Comparison of ENCODE assay signal across 1 cellular context in the genomic region with DNA sequence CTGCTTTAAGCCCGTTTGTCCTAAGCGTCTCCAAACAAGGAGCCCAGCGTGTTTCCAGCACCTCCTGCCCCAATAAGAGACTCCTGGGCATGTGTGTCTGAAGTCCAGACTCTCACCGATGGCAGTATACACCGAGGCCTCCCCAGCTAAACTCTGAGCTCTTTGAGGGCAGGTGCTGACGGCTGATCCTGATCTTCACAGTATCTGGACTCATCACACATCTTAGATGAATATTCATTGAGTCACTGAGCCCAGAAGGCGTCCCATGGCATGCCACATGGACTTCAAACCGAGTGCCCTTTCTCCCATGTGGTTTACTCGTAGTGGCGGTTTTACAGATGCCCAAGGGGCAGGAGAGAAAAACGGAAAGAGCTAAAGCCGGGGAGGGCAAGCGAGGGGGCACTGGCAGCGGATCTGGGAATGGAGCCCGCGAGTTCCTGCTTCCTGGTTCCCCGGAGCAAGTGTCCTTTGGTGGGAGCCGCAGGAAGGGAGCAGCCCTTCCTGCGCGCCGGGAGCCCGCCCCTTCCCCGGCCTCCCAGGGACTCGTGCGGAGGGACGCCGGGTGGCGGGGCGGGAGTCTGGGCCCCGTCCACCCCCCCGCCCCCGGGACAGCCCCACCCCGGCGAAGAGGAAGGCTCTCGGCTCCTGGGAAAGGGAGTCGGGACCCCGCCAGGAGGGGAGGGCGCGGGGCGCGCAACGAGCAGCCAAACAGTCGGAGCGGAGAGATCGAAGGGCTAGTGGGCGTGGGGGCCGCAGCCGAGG.
TF ChIP-seq lines count a peak whose summit lies in the region.

No MANE protein-coding gene starts in this region.

TF ChIP-seq in HepG2, 621 proteins besides CTCF, POLR2A, EP300 and RAD21 (continued from another document and continues in another):
- TF ChIP-seq GATA4 (IDR thresholded peaks at IDR 0.05; ENCODE audit: borderline replicate concordance, low read depth): 0 out of 2 replicates have a peak, but pooled peaks have one; percentile 20
- TF ChIP-seq, protein P1, sequence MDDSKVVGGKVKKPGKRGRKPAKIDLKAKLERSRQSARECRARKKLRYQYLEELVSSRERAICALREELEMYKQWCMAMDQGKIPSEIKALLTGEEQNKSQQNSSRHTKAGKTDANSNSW (CRISPR knock-in tag; IDR thresholded peaks at IDR 0.05; ENCODE audit: borderline replicate concordance): 0 out of 2 replicates have a peak, but pooled peaks have one; percentile 62
- TF ChIP-seq, protein P2, sequence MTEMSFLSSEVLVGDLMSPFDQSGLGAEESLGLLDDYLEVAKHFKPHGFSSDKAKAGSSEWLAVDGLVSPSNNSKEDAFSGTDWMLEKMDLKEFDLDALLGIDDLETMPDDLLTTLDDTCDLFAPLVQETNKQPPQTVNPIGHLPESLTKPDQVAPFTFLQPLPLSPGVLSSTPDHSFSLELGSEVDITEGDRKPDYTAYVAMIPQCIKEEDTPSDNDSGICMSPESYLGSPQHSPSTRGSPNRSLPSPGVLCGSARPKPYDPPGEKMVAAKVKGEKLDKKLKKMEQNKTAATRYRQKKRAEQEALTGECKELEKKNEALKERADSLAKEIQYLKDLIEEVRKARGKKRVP (CRISPR knock-in tag; IDR thresholded peaks at IDR 0.05): peak in 1 of 2 experiments; percentile 19; a peak in 1 of 4 replicates
- TF ChIP-seq, protein P3, sequence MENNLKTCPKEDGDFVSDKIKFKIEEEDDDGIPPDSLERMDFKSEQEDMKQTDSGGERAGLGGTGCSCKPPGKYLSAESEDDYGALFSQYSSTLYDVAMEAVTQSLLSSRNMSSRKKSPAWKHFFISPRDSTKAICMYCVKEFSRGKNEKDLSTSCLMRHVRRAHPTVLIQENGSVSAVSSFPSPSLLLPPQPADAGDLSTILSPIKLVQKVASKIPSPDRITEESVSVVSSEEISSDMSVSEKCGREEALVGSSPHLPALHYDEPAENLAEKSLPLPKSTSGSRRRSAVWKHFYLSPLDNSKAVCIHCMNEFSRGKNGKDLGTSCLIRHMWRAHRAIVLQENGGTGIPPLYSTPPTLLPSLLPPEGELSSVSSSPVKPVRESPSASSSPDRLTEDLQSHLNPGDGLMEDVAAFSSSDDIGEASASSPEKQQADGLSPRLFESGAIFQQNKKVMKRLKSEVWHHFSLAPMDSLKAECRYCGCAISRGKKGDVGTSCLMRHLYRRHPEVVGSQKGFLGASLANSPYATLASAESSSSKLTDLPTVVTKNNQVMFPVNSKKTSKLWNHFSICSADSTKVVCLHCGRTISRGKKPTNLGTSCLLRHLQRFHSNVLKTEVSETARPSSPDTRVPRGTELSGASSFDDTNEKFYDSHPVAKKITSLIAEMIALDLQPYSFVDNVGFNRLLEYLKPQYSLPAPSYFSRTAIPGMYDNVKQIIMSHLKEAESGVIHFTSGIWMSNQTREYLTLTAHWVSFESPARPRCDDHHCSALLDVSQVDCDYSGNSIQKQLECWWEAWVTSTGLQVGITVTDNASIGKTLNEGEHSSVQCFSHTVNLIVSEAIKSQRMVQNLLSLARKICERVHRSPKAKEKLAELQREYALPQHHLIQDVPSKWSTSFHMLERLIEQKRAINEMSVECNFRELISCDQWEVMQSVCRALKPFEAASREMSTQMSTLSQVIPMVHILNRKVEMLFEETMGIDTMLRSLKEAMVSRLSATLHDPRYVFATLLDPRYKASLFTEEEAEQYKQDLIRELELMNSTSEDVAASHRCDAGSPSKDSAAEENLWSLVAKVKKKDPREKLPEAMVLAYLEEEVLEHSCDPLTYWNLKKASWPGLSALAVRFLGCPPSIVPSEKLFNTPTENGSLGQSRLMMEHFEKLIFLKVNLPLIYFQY (CRISPR knock-in tag; IDR thresholded peaks at IDR 0.05; ENCODE audit: borderline replicate concordance): 0 out of 2 replicates have a peak, but pooled peaks have one; percentile 52
- TF ChIP-seq ZNF598 (CRISPR knock-in tag; IDR thresholded peaks at IDR 0.05; ENCODE audit: borderline replicate concordance): 0 out of 2 replicates have a peak, but pooled peaks have one; percentile 56
- TF ChIP-seq ASH2L (IDR thresholded peaks at IDR 0.05; ENCODE audit: insufficient read length, low read depth, low read length): peak; percentile 57
- TF ChIP-seq, protein P4, sequence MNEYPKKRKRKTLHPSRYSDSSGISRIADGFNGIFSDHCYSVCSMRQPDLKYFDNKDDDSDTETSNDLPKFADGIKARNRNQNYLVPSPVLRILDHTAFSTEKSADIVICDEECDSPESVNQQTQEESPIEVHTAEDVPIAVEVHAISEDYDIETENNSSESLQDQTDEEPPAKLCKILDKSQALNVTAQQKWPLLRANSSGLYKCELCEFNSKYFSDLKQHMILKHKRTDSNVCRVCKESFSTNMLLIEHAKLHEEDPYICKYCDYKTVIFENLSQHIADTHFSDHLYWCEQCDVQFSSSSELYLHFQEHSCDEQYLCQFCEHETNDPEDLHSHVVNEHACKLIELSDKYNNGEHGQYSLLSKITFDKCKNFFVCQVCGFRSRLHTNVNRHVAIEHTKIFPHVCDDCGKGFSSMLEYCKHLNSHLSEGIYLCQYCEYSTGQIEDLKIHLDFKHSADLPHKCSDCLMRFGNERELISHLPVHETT (CRISPR knock-in tag; conservative IDR thresholded peaks at IDR 0.05): 0 out of 2 replicates have a peak, but pooled peaks have one; percentile 37
- TF ChIP-seq SMAD1 (CRISPR knock-in tag; IDR thresholded peaks at IDR 0.05; ENCODE audit: borderline replicate concordance, low read depth): 0 out of 2 replicates have a peak, but pooled peaks have one; percentile 32
- TF ChIP-seq ELF3 (CRISPR knock-in tag; IDR thresholded peaks at IDR 0.05): peak; percentile 73
- TF ChIP-seq SOX13 (IDR thresholded peaks at IDR 0.05): no peak
- TF ChIP-seq SOX13 (CRISPR knock-in tag; conservative IDR thresholded peaks at IDR 0.05 in 1 of 2, IDR thresholded peaks at IDR 0.05 in 1 of 2): peak in 1 of 2 experiments; percentile 13; a peak in 1 of 4 replicates
- peak; percentile 94 for TF ChIP-seq HNRNPL (IDR thresholded peaks at IDR 0.05; ENCODE audit: low read depth, low read length)
- TF ChIP-seq ZNF781 (CRISPR knock-in tag; IDR thresholded peaks at IDR 0.05; ENCODE audit: borderline replicate concordance, not compliant biosample characterization): peak; percentile 67
- peak; percentile 72 for TF ChIP-seq GABPB1 (CRISPR knock-in tag; IDR thresholded peaks at IDR 0.05)
- TF ChIP-seq ZNF124 (CRISPR knock-in tag; IDR thresholded peaks at IDR 0.05): 0 out of 2 replicates have a peak, but pooled peaks have one; percentile 54
- TF ChIP-seq, protein P5, sequence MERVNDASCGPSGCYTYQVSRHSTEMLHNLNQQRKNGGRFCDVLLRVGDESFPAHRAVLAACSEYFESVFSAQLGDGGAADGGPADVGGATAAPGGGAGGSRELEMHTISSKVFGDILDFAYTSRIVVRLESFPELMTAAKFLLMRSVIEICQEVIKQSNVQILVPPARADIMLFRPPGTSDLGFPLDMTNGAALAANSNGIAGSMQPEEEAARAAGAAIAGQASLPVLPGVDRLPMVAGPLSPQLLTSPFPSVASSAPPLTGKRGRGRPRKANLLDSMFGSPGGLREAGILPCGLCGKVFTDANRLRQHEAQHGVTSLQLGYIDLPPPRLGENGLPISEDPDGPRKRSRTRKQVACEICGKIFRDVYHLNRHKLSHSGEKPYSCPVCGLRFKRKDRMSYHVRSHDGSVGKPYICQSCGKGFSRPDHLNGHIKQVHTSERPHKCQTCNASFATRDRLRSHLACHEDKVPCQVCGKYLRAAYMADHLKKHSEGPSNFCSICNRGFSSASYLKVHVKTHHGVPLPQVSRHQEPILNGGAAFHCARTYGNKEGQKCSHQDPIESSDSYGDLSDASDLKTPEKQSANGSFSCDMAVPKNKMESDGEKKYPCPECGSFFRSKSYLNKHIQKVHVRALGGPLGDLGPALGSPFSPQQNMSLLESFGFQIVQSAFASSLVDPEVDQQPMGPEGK (CRISPR knock-in tag; IDR thresholded peaks at IDR 0.05): peak; percentile 87
- TF ChIP-seq, protein P6, sequence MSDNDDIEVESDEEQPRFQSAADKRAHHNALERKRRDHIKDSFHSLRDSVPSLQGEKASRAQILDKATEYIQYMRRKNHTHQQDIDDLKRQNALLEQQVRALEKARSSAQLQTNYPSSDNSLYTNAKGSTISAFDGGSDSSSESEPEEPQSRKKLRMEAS (IDR thresholded peaks at IDR 0.05): peak; percentile 64
- TF ChIP-seq, protein P7, sequence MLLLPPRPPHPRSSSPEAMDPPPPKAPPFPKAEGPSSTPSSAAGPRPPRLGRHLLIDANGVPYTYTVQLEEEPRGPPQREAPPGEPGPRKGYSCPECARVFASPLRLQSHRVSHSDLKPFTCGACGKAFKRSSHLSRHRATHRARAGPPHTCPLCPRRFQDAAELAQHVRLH (CRISPR knock-in tag; IDR thresholded peaks at IDR 0.05; ENCODE audit: borderline replicate concordance, low read depth): peak; percentile 69; the same call in 1 of the 2 replicates
- 0 out of 2 replicates have a peak, but pooled peaks have one; percentile 46 for TF ChIP-seq ZFP37 (CRISPR knock-in tag; IDR thresholded peaks at IDR 0.05; ENCODE audit: borderline replicate concordance)
- peak; percentile 50; the same call in 1 of the 2 replicates for TF ChIP-seq DMAP1 (CRISPR knock-in tag; IDR thresholded peaks at IDR 0.05)
- TF ChIP-seq, protein P8, sequence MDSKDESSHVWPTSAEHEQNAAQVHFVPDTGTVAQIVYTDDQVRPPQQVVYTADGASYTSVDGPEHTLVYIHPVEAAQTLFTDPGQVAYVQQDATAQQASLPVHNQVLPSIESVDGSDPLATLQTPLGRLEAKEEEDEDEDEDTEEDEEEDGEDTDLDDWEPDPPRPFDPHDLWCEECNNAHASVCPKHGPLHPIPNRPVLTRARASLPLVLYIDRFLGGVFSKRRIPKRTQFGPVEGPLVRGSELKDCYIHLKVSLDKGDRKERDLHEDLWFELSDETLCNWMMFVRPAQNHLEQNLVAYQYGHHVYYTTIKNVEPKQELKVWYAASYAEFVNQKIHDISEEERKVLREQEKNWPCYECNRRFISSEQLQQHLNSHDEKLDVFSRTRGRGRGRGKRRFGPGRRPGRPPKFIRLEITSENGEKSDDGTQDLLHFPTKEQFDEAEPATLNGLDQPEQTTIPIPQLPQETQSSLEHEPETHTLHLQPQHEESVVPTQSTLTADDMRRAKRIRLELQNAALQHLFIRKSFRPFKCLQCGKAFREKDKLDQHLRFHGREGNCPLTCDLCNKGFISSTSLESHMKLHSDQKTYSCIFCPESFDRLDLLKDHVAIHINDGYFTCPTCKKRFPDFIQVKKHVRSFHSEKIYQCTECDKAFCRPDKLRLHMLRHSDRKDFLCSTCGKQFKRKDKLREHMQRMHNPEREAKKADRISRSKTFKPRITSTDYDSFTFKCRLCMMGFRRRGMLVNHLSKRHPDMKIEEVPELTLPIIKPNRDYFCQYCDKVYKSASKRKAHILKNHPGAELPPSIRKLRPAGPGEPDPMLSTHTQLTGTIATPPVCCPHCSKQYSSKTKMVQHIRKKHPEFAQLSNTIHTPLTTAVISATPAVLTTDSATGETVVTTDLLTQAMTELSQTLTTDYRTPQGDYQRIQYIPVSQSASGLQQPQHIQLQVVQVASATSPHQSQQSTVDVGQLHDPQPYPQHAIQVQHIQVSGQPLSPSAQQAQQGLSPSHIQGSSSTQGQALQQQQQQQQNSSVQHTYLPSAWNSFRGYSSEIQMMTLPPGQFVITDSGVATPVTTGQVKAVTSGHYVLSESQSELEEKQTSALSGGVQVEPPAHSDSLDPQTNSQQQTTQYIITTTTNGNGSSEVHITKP (CRISPR knock-in tag; IDR thresholded peaks at IDR 0.05; ENCODE audit: low read depth): 0 out of 2 replicates have a peak, but pooled peaks have one; percentile 55
- TF ChIP-seq, protein P9, sequence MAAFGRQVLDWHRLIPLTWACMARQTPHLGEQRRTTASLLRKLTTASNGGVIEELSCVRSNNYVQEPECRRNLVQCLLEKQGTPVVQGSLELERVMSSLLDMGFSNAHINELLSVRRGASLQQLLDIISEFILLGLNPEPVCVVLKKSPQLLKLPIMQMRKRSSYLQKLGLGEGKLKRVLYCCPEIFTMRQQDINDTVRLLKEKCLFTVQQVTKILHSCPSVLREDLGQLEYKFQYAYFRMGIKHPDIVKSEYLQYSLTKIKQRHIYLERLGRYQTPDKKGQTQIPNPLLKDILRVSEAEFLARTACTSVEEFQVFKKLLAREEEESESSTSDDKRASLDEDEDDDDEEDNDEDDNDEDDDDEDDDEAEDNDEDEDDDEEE (CRISPR knock-in tag; IDR thresholded peaks at IDR 0.05): 0 out of 2 replicates have a peak, but pooled peaks have one; percentile 71
- TF ChIP-seq PCBP1 (IDR thresholded peaks at IDR 0.05; ENCODE audit: borderline replicate concordance, low read depth, low read length): no peak
- no peak for TF ChIP-seq GTF3A (CRISPR knock-in tag; conservative IDR thresholded peaks at IDR 0.05)
- no peak for TF ChIP-seq ATF1 (CRISPR knock-in tag; IDR thresholded peaks at IDR 0.05)
- no peak; the same call in 1 of the 2 replicates for TF ChIP-seq MXD4 (CRISPR knock-in tag; IDR thresholded peaks at IDR 0.05)
- TF ChIP-seq, protein P10, sequence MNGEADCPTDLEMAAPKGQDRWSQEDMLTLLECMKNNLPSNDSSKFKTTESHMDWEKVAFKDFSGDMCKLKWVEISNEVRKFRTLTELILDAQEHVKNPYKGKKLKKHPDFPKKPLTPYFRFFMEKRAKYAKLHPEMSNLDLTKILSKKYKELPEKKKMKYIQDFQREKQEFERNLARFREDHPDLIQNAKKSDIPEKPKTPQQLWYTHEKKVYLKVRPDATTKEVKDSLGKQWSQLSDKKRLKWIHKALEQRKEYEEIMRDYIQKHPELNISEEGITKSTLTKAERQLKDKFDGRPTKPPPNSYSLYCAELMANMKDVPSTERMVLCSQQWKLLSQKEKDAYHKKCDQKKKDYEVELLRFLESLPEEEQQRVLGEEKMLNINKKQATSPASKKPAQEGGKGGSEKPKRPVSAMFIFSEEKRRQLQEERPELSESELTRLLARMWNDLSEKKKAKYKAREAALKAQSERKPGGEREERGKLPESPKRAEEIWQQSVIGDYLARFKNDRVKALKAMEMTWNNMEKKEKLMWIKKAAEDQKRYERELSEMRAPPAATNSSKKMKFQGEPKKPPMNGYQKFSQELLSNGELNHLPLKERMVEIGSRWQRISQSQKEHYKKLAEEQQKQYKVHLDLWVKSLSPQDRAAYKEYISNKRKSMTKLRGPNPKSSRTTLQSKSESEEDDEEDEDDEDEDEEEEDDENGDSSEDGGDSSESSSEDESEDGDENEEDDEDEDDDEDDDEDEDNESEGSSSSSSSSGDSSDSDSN (CRISPR knock-in tag; IDR thresholded peaks at IDR 0.05): peak; percentile 79
- TF ChIP-seq, protein P11, sequence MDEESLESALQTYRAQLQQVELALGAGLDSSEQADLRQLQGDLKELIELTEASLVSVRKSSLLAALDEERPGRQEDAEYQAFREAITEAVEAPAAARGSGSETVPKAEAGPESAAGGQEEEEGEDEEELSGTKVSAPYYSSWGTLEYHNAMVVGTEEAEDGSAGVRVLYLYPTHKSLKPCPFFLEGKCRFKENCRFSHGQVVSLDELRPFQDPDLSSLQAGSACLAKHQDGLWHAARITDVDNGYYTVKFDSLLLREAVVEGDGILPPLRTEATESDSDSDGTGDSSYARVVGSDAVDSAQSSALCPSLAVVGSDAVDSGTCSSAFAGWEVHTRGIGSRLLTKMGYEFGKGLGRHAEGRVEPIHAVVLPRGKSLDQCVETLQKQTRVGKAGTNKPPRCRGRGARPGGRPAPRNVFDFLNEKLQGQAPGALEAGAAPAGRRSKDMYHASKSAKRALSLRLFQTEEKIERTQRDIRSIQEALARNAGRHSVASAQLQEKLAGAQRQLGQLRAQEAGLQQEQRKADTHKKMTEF (CRISPR knock-in tag; IDR thresholded peaks at IDR 0.05): peak; percentile 13; the same call in 1 of the 2 replicates
- no peak; the same call in 1 of the 2 replicates for TF ChIP-seq MIER3 (CRISPR knock-in tag; IDR thresholded peaks at IDR 0.05; ENCODE audit: borderline replicate concordance)
